Comparison of ENCODE assay signal across 1 cellular context in the genomic region with DNA sequence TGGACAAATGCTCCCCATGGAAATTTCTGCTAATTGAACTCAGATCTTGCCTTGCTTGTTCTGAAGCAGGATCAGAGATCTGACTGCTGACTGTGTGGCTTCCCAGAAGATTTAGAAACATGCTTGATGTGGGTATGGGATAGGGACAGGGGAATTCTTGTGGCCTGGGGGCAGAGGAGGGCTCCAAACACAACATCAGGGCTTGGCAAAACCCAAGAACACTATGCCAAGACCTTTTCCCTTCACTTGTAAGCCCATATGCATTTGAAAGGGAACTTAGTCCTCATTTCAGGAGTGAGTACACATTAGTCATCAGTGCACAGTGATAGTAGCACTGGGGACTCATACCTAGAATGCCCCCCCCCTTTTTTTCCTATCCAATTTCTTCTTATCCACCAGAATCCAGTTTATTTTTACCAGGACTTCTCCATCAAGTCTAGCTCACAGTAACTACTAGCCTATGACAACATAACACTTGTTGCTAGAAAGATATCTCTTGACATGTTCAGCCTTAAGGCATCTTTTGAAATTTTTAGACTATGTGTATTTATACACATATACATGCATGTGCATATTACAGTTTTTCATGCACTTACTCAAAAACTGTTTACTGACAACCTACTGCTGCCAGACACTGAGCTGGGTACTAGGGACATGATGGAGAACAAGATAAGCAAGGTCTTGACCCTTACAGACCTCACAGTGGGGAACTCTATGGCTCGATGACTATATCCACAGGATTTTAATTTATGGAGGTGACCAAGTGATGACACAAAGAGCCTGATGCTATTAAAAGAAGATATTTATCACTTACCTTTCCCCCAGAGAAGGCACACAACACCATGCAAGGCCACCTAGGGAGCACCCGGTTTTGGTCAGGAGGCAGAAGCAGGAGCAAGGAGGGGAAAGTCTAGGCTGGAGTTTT.
TF ChIP-seq lines count a peak whose summit lies in the region.

No MANE protein-coding gene starts in this region.

TF ChIP-seq in IMR-90, 13 proteins besides CTCF, POLR2A, EP300 and RAD21:
- TF ChIP-seq, protein P1, sequence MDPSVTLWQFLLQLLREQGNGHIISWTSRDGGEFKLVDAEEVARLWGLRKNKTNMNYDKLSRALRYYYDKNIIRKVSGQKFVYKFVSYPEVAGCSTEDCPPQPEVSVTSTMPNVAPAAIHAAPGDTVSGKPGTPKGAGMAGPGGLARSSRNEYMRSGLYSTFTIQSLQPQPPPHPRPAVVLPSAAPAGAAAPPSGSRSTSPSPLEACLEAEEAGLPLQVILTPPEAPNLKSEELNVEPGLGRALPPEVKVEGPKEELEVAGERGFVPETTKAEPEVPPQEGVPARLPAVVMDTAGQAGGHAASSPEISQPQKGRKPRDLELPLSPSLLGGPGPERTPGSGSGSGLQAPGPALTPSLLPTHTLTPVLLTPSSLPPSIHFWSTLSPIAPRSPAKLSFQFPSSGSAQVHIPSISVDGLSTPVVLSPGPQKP (IDR thresholded peaks at IDR 0.05; ENCODE audit: borderline replicate concordance, low read depth, low read length): no peak
- TF ChIP-seq MAFK (IDR thresholded peaks at IDR 0.05; ENCODE audit: low read depth, low read length) (no peak), CHD1 (IDR thresholded peaks at IDR 0.05; ENCODE audit: low read depth, low read length) (no peak)
TF ChIP-seq in IMR-90: peak in this region for 0.
